11 cellular contexts compared by ENCODE assay signal in genomic region chr5:463952-464351, GRCh38. TPM values are rescaled to one million over a fixed set of nuclear protein-coding genes. Genes with fewer than 3 reads are reported as not detected.
DNase-seq lines count a peak whose midpoint lies in the region; ATAC-seq, FAIRE-seq and TF ChIP-seq lines count a peak whose summit lies in the region.
"Had no signal": no experiment of that assay in that cellular context is flagged by ENCODE, and none has a peak within 500 bp of the region (broad histone marks: within the 10 kb centered on the region; RNA-seq: fewer than 3 reads in every experiment).

No MANE protein-coding gene starts in this region.

- H3K27me3 ChIP-seq in ascending aorta, result no peaks in the 10 kb centered on the region

- DNase-seq in GM18507 (ENCODE audit: extremely low spot score, insufficient read length, low read depth) (no peak), ascending aorta (ENCODE audit: low spot score in 2 of 2) (peak; percentile 8 to 58), kidney tubule cell (ENCODE audit: low spot score) (no peak)
- peak; percentile 68 for DNase-seq in activated CD4-positive, alpha-beta T cell treated with anti-CD3 and anti-CD28 coated beads, Interleukin-2, amount 50 U/mL, for 1 hour
- peak; percentile 85 for DNase-seq in stimulated activated CD4-positive, alpha-beta T cell treated with anti-CD3 and anti-CD28 coated beads, Interleukin-4, amount 100 ng/mL, for 1 hour
- DNase-seq: NCI-H2107 had no signal

- peaks cover 75 to 76% of the 10 kb centered on the region in 2 donors for H3K36me3 ChIP-seq in ascending aorta

- TF ChIP-seq CTCF in ascending aorta (IDR thresholded peaks at IDR 0.05), result no peak

- no peaks in the 10 kb centered on the region for H3K9me3 ChIP-seq in ascending aorta

- no peaks in the 10 kb centered on the region for H3K4me1 ChIP-seq in ascending aorta

- no peak overlapping the region for H3K4me3 ChIP-seq in ascending aorta

- intact Hi-C loops in ascending aorta (cut with DNase I), result no loop called here

- peak; percentile 66 for FAIRE-seq in GM18507 (lab: Jason Lieb, UNC)
- FAIRE-seq: D721Med had no signal

- H3K27ac ChIP-seq in ascending aorta, result no peak overlapping the region
- H3K27ac ChIP-seq: VCaP had no signal

- no peak for ATAC-seq in GM18868 (IDR thresholded peaks at IDR 0.05; ENCODE audit: unreplicated experiment)
- ATAC-seq in HG02763 (IDR thresholded peaks at IDR 0.05; ENCODE audit: unreplicated experiment), result no peak
- ATAC-seq in GM18870 (IDR thresholded peaks at IDR 0.05; ENCODE audit: unreplicated experiment), result no peak

RNA-seq across cellular contexts. Expression of gene EXOC3, which starts 21.0 kb away (rescaled TPM):
- 56.7 TPM for total RNA-seq in ascending aorta

Comparison
In these comparisons a context has a peak if more than half of its experiments do, and no peak if none do; other contexts are left out.
1. DNase-seq: peak in activated CD4-positive, alpha-beta T cell treated with anti-CD3 and anti-CD28 coated beads, Interleukin-2, amount 50 U/mL, for 1 hour (single experiment), ascending aorta (2 of 2) and stimulated activated CD4-positive, alpha-beta T cell treated with anti-CD3 and anti-CD28 coated beads, Interleukin-4, amount 100 ng/mL, for 1 hour (single experiment); none in GM18507 (single experiment) and kidney tubule cell (single experiment).